ENCODE assay signal across 8 cellular contexts in the genomic region with DNA sequence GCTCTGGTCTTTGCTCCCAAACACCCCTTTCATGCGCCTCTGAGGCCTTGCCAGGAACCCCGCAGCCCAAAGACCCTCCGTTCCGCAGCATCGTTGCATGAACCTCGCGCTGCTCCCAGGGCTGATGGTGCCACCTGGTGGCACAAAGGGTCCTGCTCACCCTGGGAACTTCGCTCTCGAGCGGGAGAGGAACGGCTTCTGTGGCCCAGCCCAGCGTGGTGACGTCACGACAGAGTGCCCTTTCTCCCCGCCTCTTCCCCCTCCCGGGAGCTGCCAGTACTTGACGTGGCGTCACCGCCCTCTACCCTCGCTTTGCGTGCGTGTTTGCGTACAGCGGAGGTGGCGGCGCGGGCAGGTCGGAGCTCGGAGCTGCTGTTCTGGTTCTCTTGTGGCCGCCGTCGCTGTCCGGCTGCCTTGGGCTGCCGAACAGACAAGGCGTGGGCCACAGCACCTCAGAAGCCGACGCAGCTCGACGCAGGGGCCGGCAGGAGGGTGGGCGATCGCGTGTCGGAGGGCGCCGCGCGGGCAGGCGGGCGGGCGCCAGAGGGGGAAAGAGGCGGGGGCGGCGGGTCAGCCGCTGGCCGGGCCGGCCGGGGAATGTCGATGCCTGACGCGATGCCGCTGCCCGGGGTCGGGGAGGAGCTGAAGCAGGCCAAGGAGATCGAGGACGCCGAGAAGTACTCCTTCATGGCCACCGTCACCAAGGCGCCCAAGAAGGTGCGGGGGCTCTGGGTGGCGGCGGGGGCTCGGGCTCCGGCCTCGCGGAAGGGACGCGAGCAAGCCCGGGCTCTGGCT. TPM values are rescaled to one million over a fixed set of nuclear protein-coding genes. Genes with fewer than 3 reads are reported as not detected.
A peak's percentile ranks its signal among the peaks of the same experiment; 100 is the strongest.
DNase-seq lines count a peak whose midpoint lies in the region; ATAC-seq, FAIRE-seq and TF ChIP-seq lines count a peak whose summit lies in the region.

Gene AHCYL1, plus strand, starts transcription at position 310 of the 795 bp plus-strand sequence. Its CDS starts 288 bp downstream, at position 598.

- H3K27me3 ChIP-seq in pancreas (no peaks in the 10 kb centered on the region), tibial artery (no peaks in the 10 kb centered on the region)

- H3K4me3 ChIP-seq in pancreas (peak within 1 kb of the TSS; percentile 65 to 93 (median 89)), tibial artery (peak within 1 kb of the TSS; percentile 75 to 77)

- H3K4me1 ChIP-seq in pancreas (peaks cover 11 to 42% (median 28%) of the 10 kb centered on the region in 3 donors), tibial artery (peaks cover 4 to 61% (median 35%) of the 10 kb centered on the region in 4 donors)

- H3K9me3 ChIP-seq in pancreas: no peaks in the 10 kb centered on the region
- no peaks in the 10 kb centered on the region for H3K9me3 ChIP-seq in tibial artery

- H3K36me3 ChIP-seq in pancreas (no peaks in the 10 kb centered on the region), tibial artery (no peaks in the 10 kb centered on the region)

- peak; percentile 97 for ATAC-seq in HG02763 (IDR thresholded peaks at IDR 0.05; ENCODE audit: unreplicated experiment)
- peak; percentile 97 for ATAC-seq in Right ventricle myocardium inferior
- ATAC-seq in pancreas: peak; percentile 95 to 97 (median 97)

- 0 to 1% methylated on average over 71 to 79 of the region's 79 CpGs for WGBS in pancreas, 2 donors

- peak within 1 kb of the TSS; percentile 91 to 98 (median 95) for H3K27ac ChIP-seq in pancreas
- H3K27ac ChIP-seq in tibial artery: peak within 1 kb of the TSS; percentile 94 to 97

- FAIRE-seq in pancreas (lab: Jason Lieb, UNC): no peak

- peak; percentile 98 to 99 (median 99) for DNase-seq in NCI-H1417 (lab: John Stamatoyannopoulos, UW)
- peak; percentile 79 to 94 for DNase-seq in SW 1271 (lab: John Stamatoyannopoulos, UW)
- peak; percentile 99 for DNase-seq in activated naive CD8-positive, alpha-beta T cell treated with anti-CD3 and anti-CD28 coated beads, Interleukin-2, amount 50 U/mL, for 16 hours (ENCODE audit: low read depth, low spot score)
- DNase-seq in Right ventricle myocardium inferior (ENCODE audit: missing footprints): peak; percentile 100
- DNase-seq in pancreas: peak; percentile 97 to 100 (median 99)
- DNase-seq in tibial artery: peak; percentile 99

- intact Hi-C loops in Right ventricle myocardium inferior (cut with DNase I): loop anchor here (1.0 to 5.0 kb wide), 6 partner anchors 56 to 436 kb away; partner anchors contain the start of genes CSF1 and GNAI3
- intact Hi-C loops in pancreas (cut with DNase I): loop anchor here in 2 of 3 donors (5.0 to 10.0 kb wide), 3 partner anchors 347 to 440 kb away; partner anchors contain the start of gene GNAI3 (in 1 of the 2)
- intact Hi-C loops in tibial artery (cut with DNase I; ENCODE audit: low total_unique reads): loop anchor here (1.0 to 10.0 kb wide), 3 partner anchors 207 to 440 kb away; partner anchors contain the start of gene GNAI3

- TF ChIP-seq CTCF in GM12874 (IDR thresholded peaks at IDR 0.05; ENCODE audit: insufficient read depth, low read depth, low read length) (peak; percentile 94), pancreas (IDR thresholded peaks at IDR 0.05) (peak; percentile 96 to 99 (median 98)), tibial artery (IDR thresholded peaks at IDR 0.05) (peak; percentile 98 to 100)

RNA-seq across cellular contexts. Expression of gene AHCYL1, which starts in this region (rescaled TPM):
- 38.4 TPM for total RNA-seq in Right ventricle myocardium inferior
- 10 to 100 TPM; 44.5 to 85.5 (median 50.1) TPM for total RNA-seq in pancreas
- polyA plus RNA-seq in pancreas: 10 to 100 TPM; 29.8 to 55.1 TPM

Comparison
In these comparisons a context has a peak if more than half of its experiments do, and no peak if none do; other contexts are left out.
1. Peak in every context shown above with its lines: DNase-seq, ATAC-seq, H3K4me3 ChIP-seq and H3K27ac ChIP-seq.